Comparison of ENCODE assay signal across 28 cellular contexts in genomic region chr20:63190828-63191227, GRCh38. TPM values are rescaled to one million over a fixed set of nuclear protein-coding genes. Genes with fewer than 3 reads are reported as not detected.
"Had no signal": no experiment of that assay in that cellular context is flagged by ENCODE, and none has a peak within 500 bp of the region (broad histone marks: within the 10 kb centered on the region; RNA-seq: fewer than 3 reads in every experiment).

No MANE protein-coding gene starts in this region.

- H3K4me3 Mint-ChIP-seq: memory B cell; natural killer cell; stimulated activated effector memory CD8-positive, alpha-beta T cell treated with anti-CD3 and anti-CD28 coated beads, Interleukin-12 subunit alpha, Interleukin-12 subunit beta, amount 100 ng/mL, for 72 hours had no signal

- H3K27ac ChIP-seq: coronary artery, esophagus squamous epithelium, heart right ventricle, left ventricle myocardium inferior, lower lobe of right lung, neutrophil, parathyroid adenoma, stomach, thyroid gland, vagina had no signal

- H3K9ac ChIP-seq: parathyroid adenoma had no signal

- H3K4me1 Mint-ChIP-seq: natural killer cell had no signal

- H3K9me3 ChIP-seq: esophagus squamous epithelium, left ventricle myocardium inferior, lower lobe of right lung, stomach, thyroid gland, vagina had no signal

- H3K4me1 ChIP-seq: esophagus squamous epithelium, heart right ventricle, left ventricle myocardium inferior, lower lobe of right lung, parathyroid adenoma, stomach, thyroid gland, vagina had no signal

- H3K27ac Mint-ChIP-seq: memory B cell; natural killer cell; progenitor cell of endocrine pancreas; stimulated activated effector memory CD8-positive, alpha-beta T cell treated with anti-CD3 and anti-CD28 coated beads, Interleukin-12 subunit alpha, Interleukin-12 subunit beta, amount 100 ng/mL, for 72 hours had no signal

- H3K27me3 ChIP-seq: esophagus squamous epithelium, neutrophil, stomach, thyroid gland, vagina had no signal

- DNase-seq: effector memory CD4-positive, alpha-beta T cell; erythroblast; esophagus squamous epithelium; foreskin melanocyte; glutamatergic neuron; heart right ventricle; hippocampal formation; kidney glomerular epithelial cell; left ventricle myocardium inferior; natural killer cell; stimulated activated CD4-positive, alpha-beta T cell treated with anti-CD3 and anti-CD28 coated beads, Interleukin-2, amount 100 ng/mL, for 24 hours; stimulated activated CD4-positive, alpha-beta T cell treated with anti-CD3 and anti-CD28 coated beads, Interleukin-4, amount 100 ng/mL, for 24 hours; stimulated activated naive CD4-positive, alpha-beta T cell treated with Interleukin-2 at 50 U/mL for 16 hours; thyroid gland; trophoblast cell had no signal

- H3K4me3 ChIP-seq: coronary artery, esophagus squamous epithelium, heart right ventricle, left ventricle myocardium inferior, lower lobe of right lung, smooth muscle cell, stomach, thyroid gland, vagina had no signal

- H3K4me2 ChIP-seq: smooth muscle cell had no signal

- H3K9me3 Mint-ChIP-seq: memory B cell; natural killer cell; stimulated activated effector memory CD8-positive, alpha-beta T cell treated with anti-CD3 and anti-CD28 coated beads, Interleukin-12 subunit alpha, Interleukin-12 subunit beta, amount 100 ng/mL, for 72 hours had no signal

- H2AFZ ChIP-seq: parathyroid adenoma had no signal

- H3K27me3 Mint-ChIP-seq: progenitor cell of endocrine pancreas had no signal

RNA-seq across cellular contexts. Expression of gene BIRC7, which starts 44.9 kb away (rescaled TPM):
- total RNA-seq: dermis blood vessel endothelial cell, natural killer cell, progenitor cell of endocrine pancreas, stomach, temporal lobe, thyroid gland had no signal
- polyA plus RNA-seq: heart right ventricle, neural cell, stomach had no signal
